ENCODE assay signal across 11 cellular contexts in genomic region chrX:28586291-28586690, GRCh38. TPM values are rescaled to one million over a fixed set of nuclear protein-coding genes. Genes with fewer than 3 reads are reported as not detected.
DNase-seq lines count a peak whose midpoint lies in the region; TF ChIP-seq lines count a peak whose summit lies in the region.
"Had no signal": no experiment of that assay in that cellular context is flagged by ENCODE, and none has a peak within 500 bp of the region (broad histone marks: within the 10 kb centered on the region; RNA-seq: fewer than 3 reads in every experiment).

No MANE protein-coding gene starts in this region.

- H3K27me3 ChIP-seq in HAP-1 (ENCODE audit: low read depth) (no peaks in the 10 kb centered on the region), iPS DF 6.9 (ENCODE audit: control insufficient read depth, insufficient read depth, low read length) (no peaks in the 10 kb centered on the region)
- H3K27me3 ChIP-seq: body of pancreas had no signal

- H3K4me1 ChIP-seq in HAP-1, result peaks cover 18% of the 10 kb centered on the region
- no peaks in the 10 kb centered on the region for H3K4me1 ChIP-seq in iPS DF 6.9 (ENCODE audit: control insufficient read depth, insufficient read depth, low read length)

- WGBS in iPS DF 6.9 (ENCODE audit: insufficient coverage, insufficient read length), result no CpG with 5 or more reads among the region's 9 CpGs

- H3K36me3 ChIP-seq in HAP-1 (replicated peaks) (no peaks in the 10 kb centered on the region), iPS DF 6.9 (ENCODE audit: control insufficient read depth, insufficient read depth, low read length) (no peaks in the 10 kb centered on the region)

- no peak for TF ChIP-seq CTCF in GM13977 (IDR thresholded peaks at IDR 0.05; ENCODE audit: extremely low read depth, insufficient read depth, missing control alignments)

- peak; percentile 88 to 91 for DNase-seq in HAP-1 (ENCODE audit: low spot score in 2 of 2)
- DNase-seq in caudate nucleus (lab: John Stamatoyannopoulos, UW), result peak in 43 of 61 donors; percentile 0 to 75 (median 19)
- DNase-seq in iPS DF 6.9 (ENCODE audit: low read depth, low spot score), result peak; percentile 18
- DNase-seq in renal cortical epithelial cell (ENCODE audit: low read depth), result peak; percentile 9
- DNase-seq in 8988T, result no peak
- DNase-seq in NCI-H1694 (lab: John Stamatoyannopoulos, UW), result no peak
- DNase-seq in NCI-H345 treated with DMSO at 0.1 percent for 48 hours (lab: John Stamatoyannopoulos, UW; ENCODE audit: unreplicated experiment), result no peak
- DNase-seq in GM13977 (ENCODE audit: low spot score), result no peak
- DNase-seq: activated CD4-positive, alpha-beta T cell treated with anti-CD3 and anti-CD28 coated beads for 36 hours; Karpas-422 had no signal

- peak overlapping the region; percentile 44 for H3K4me3 ChIP-seq in HAP-1
- H3K4me3 ChIP-seq in iPS DF 6.9 (ENCODE audit: low read length), result peak overlapping the region; percentile 12; the same call in 1 of the 2 replicates
- H3K4me3 ChIP-seq: body of pancreas had no signal

- H3K9me3 ChIP-seq in HAP-1, result no peaks in the 10 kb centered on the region
- H3K9me3 ChIP-seq in iPS DF 6.9 (ENCODE audit: control insufficient read depth, insufficient read depth, low read length), result no peaks in the 10 kb centered on the region
- H3K9me3 ChIP-seq: body of pancreas had no signal

- in situ Hi-C loops in HAP-1 (cut with MboI; ENCODE audit: low sequenced_read_pairs) (no loop called here), GM13977 (cut with MboI; ENCODE audit: low pct_unique_long_range_greater_than_20kb, low sequenced_read_pairs, unreplicated experiment) (no loop called here)

- peak overlapping the region; percentile 72 for H3K27ac ChIP-seq in caudate nucleus (ENCODE audit: low read depth, low read length)
- no peak overlapping the region for H3K27ac ChIP-seq in iPS DF 6.9 (ENCODE audit: low read length)
- H3K27ac ChIP-seq: body of pancreas had no signal

RNA-seq across cellular contexts. Expression of gene IL1RAPL1, which starts 1.0 kb away (rescaled TPM):
- 0.05 TPM in 1 of 2 replicates, not detected in the other for total RNA-seq in renal cortical epithelial cell
- total RNA-seq: activated CD4-positive, alpha-beta T cell treated with anti-CD3 and anti-CD28 coated beads for 36 hours had no signal

Comparison
In these comparisons a context has a peak if more than half of its experiments do, and no peak if none do; other contexts are left out.
1. DNase-seq: peak in HAP-1 (2 of 2), caudate nucleus (43 of 61), iPS DF 6.9 (single experiment) and renal cortical epithelial cell (single experiment); none in 8988T (single experiment), NCI-H1694 (single experiment), NCI-H345 treated with DMSO at 0.1 percent for 48 hours (single experiment) and GM13977 (single experiment).